Comparison of ENCODE assay signal across 17 cellular contexts in the genomic region with DNA sequence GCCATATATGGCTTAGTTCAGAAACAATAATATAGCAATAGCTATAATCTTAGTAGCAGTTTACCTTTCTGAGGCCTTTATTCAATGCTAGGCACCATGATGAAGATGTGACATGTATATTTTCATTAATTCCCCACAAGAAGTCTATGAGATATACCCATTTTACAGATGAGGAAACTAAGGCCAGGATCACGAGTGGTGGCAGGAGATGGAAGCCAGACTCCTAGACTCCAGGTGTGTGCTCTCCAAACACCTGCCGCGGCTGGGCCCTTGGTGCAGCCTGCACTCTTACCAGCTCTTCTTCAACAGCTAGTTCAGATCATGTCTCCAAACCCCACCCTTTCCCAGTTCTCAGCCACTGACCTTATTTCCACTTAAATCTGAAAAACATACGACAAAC. TPM values are rescaled to one million over a fixed set of nuclear protein-coding genes. Genes with fewer than 3 reads are reported as not detected.
DNase-seq lines count a peak whose midpoint lies in the region; ATAC-seq and TF ChIP-seq lines count a peak whose summit lies in the region.
"Had no signal": no experiment of that assay in that cellular context is flagged by ENCODE, and none has a peak within 500 bp of the region (broad histone marks: within the 10 kb centered on the region; RNA-seq: fewer than 3 reads in every experiment).

No MANE protein-coding gene starts in this region.

- POLR2A ChIA-PET in CD8-positive, alpha-beta T cell (lab: Charles Lee), result no interaction called here

- intact Hi-C loops in CD8-positive, alpha-beta T cell (cut with DNase I, micrococcal nuclease), result no loop called here
- intact Hi-C loops in sigmoid colon (cut with DNase I), result no loop called here

- H3K36me3 Mint-ChIP-seq in CD8-positive, alpha-beta T cell, result peaks cover 24% of the 10 kb centered on the region
- H3K36me3 Mint-ChIP-seq in activated T-helper 17 cell treated with anti-CD3 and anti-CD28 coated beads, Interleukin-2, amount 50 U/mL, for 72 hours (ENCODE audit: low read depth), result peaks cover 21% of the 10 kb centered on the region
- H3K36me3 Mint-ChIP-seq in endodermal cell (ENCODE audit: low read depth) (peaks cover 19% of the 10 kb centered on the region), endothelial cell (ENCODE audit: low read depth, unreplicated experiment) (peaks cover 10% of the 10 kb centered on the region)
- H3K36me3 Mint-ChIP-seq in activated CD8-positive, alpha-beta memory T cell treated with anti-CD3 and anti-CD28 coated beads, Interleukin-2, amount 10 ng/mL, durations not matched to agents 7 days and 5 days, result peaks cover 2% of the 10 kb centered on the region

- no peak for TF ChIP-seq CTCF in CD8-positive, alpha-beta T cell (IDR thresholded peaks at IDR 0.05)
- TF ChIP-seq CTCF in endodermal cell (conservative IDR thresholded peaks at IDR 0.05), result no peak
- no peak for TF ChIP-seq CTCF in sigmoid colon (IDR thresholded peaks at IDR 0.05)
- no peak for TF ChIP-seq CTCF in endothelial cell (IDR thresholded peaks at IDR 0.05; ENCODE audit: unreplicated experiment)

- no peak for TF ChIP-seq POLR2A in sigmoid colon (IDR thresholded peaks at IDR 0.05)

- peaks cover 5% of the 10 kb centered on the region for H3K4me1 Mint-ChIP-seq in CD8-positive, alpha-beta T cell (ENCODE audit: low read depth)
- H3K4me1 Mint-ChIP-seq in activated T-helper 17 cell treated with anti-CD3 and anti-CD28 coated beads, Interleukin-2, amount 50 U/mL, for 72 hours, result peaks cover 7% of the 10 kb centered on the region
- H3K4me1 Mint-ChIP-seq in endodermal cell (no peaks in the 10 kb centered on the region), endothelial cell (ENCODE audit: unreplicated experiment) (peaks cover 8% of the 10 kb centered on the region)
- peaks cover 3% of the 10 kb centered on the region for H3K4me1 Mint-ChIP-seq in activated CD8-positive, alpha-beta memory T cell treated with anti-CD3 and anti-CD28 coated beads, Interleukin-2, amount 10 ng/mL, durations not matched to agents 7 days and 5 days

- ATAC-seq in CD8-positive, alpha-beta T cell, result no peak
- no peak for ATAC-seq in activated T-helper 17 cell treated with anti-CD3 and anti-CD28 coated beads, Interleukin-2, amount 50 U/mL, for 72 hours (replicated peaks)
- ATAC-seq in activated CD8-positive, alpha-beta memory T cell treated with anti-CD3 and anti-CD28 coated beads, Interleukin-2, amount 10 ng/mL, durations not matched to agents 7 days and 5 days, result no peak
- ATAC-seq in HG03342 (IDR thresholded peaks at IDR 0.05; ENCODE audit: unreplicated experiment), result no peak

- in situ Hi-C loops in ACHN (cut with HindIII; ENCODE audit: low pct_ligation_motif_present, low pct_unique_long_range_greater_than_20kb, low sequenced_read_pairs), result no loop called here

- no peak for TF ChIP-seq EP300 in sigmoid colon (IDR thresholded peaks at IDR 0.05)

- peak overlapping the region; percentile 49 for H3K27ac Mint-ChIP-seq in CD8-positive, alpha-beta T cell
- peak overlapping the region; percentile 1 for H3K27ac Mint-ChIP-seq in activated T-helper 17 cell treated with anti-CD3 and anti-CD28 coated beads, Interleukin-2, amount 50 U/mL, for 72 hours
- H3K27ac Mint-ChIP-seq in endodermal cell (no peak overlapping the region), endothelial cell (ENCODE audit: unreplicated experiment) (no peak overlapping the region)
- no peak overlapping the region for H3K27ac Mint-ChIP-seq in activated CD8-positive, alpha-beta memory T cell treated with anti-CD3 and anti-CD28 coated beads, Interleukin-2, amount 10 ng/mL, durations not matched to agents 7 days and 5 days
- H3K27ac Mint-ChIP-seq: CD4-positive, alpha-beta T cell had no signal

- no peaks in the 10 kb centered on the region for H3K36me3 ChIP-seq in CD8-positive, alpha-beta T cell (ENCODE audit: insufficient read depth, low read length)
- H3K36me3 ChIP-seq in endodermal cell (ENCODE audit: control insufficient read depth, insufficient read depth, low read length), result no peaks in the 10 kb centered on the region
- H3K36me3 ChIP-seq in sigmoid colon, result peaks cover 4 to 61% (median 23%) of the 10 kb centered on the region in 4 donors
- H3K36me3 ChIP-seq: HAP-1 had no signal

- no peaks in the 10 kb centered on the region for H3K4me1 ChIP-seq in CD8-positive, alpha-beta T cell (ENCODE audit: insufficient read depth, low read length)
- no peaks in the 10 kb centered on the region for H3K4me1 ChIP-seq in endodermal cell (ENCODE audit: control insufficient read depth, insufficient read depth, low read length)
- no peaks in the 10 kb centered on the region for H3K4me1 ChIP-seq in sigmoid colon
- H3K4me1 ChIP-seq: HAP-1 had no signal

- CTCF ChIA-PET in CD8-positive, alpha-beta T cell (lab: Charles Lee), result interaction anchor here (0.8 to 1.6 kb wide), 3 partner anchors 21 to 105 kb away, joined by 3 to 6 read pairs (median 5); no protein-coding TSS in a partner anchor
- CTCF ChIA-PET in activated CD8-positive, alpha-beta memory T cell treated with anti-CD3 and anti-CD28 coated beads, Interleukin-2, amount 10 ng/mL, durations not matched to agents 7 days and 5 days (lab: Charles Lee), result no interaction called here

- DNase-seq in CD8-positive, alpha-beta T cell, result no peak
- DNase-seq in endodermal cell, result peak; percentile 14
- DNase-seq in sigmoid colon, result peak; percentile 26
- no peak for DNase-seq in activated CD8-positive, alpha-beta memory T cell treated with anti-CD3 and anti-CD28 coated beads, Interleukin-2, amount 10 ng/mL, durations not matched to agents 7 days and 5 days
- DNase-seq in endothelial cell (ENCODE audit: low spot score), result no peak
- DNase-seq in ACHN, result no peak
- DNase-seq: AML-193; CD4-positive, alpha-beta T cell; DMS153; DMS79; GDM1 had no signal

- H3K9me3 ChIP-seq in CD8-positive, alpha-beta T cell (ENCODE audit: low read length), result no peaks in the 10 kb centered on the region
- H3K9me3 ChIP-seq in endodermal cell (ENCODE audit: control insufficient read depth, low read length) (no peaks in the 10 kb centered on the region), sigmoid colon (no peaks in the 10 kb centered on the region)
- H3K9me3 ChIP-seq: HAP-1 had no signal

- H3K9ac ChIP-seq in endodermal cell (ENCODE audit: extremely low read depth, low read length, poor library complexity, severe bottlenecking), result no peak overlapping the region

- H3K9me3 Mint-ChIP-seq in CD8-positive, alpha-beta T cell, result no peaks in the 10 kb centered on the region
- H3K9me3 Mint-ChIP-seq in activated T-helper 17 cell treated with anti-CD3 and anti-CD28 coated beads, Interleukin-2, amount 50 U/mL, for 72 hours, result no peaks in the 10 kb centered on the region
- no peaks in the 10 kb centered on the region for H3K9me3 Mint-ChIP-seq in endodermal cell
- H3K9me3 Mint-ChIP-seq in activated CD8-positive, alpha-beta memory T cell treated with anti-CD3 and anti-CD28 coated beads, Interleukin-2, amount 10 ng/mL, durations not matched to agents 7 days and 5 days (ENCODE audit: low read depth), result no peaks in the 10 kb centered on the region
- no peaks in the 10 kb centered on the region for H3K9me3 Mint-ChIP-seq in endothelial cell (ENCODE audit: unreplicated experiment)
- H3K9me3 Mint-ChIP-seq: CD4-positive, alpha-beta T cell had no signal

- no peak overlapping the region for H3K4me3 Mint-ChIP-seq in CD8-positive, alpha-beta T cell
- no peak overlapping the region for H3K4me3 Mint-ChIP-seq in activated T-helper 17 cell treated with anti-CD3 and anti-CD28 coated beads, Interleukin-2, amount 50 U/mL, for 72 hours
- H3K4me3 Mint-ChIP-seq in endodermal cell, result no peak overlapping the region
- H3K4me3 Mint-ChIP-seq in activated CD8-positive, alpha-beta memory T cell treated with anti-CD3 and anti-CD28 coated beads, Interleukin-2, amount 10 ng/mL, durations not matched to agents 7 days and 5 days, result no peak overlapping the region
- no peak overlapping the region for H3K4me3 Mint-ChIP-seq in endothelial cell (ENCODE audit: unreplicated experiment)
- H3K4me3 Mint-ChIP-seq: CD4-positive, alpha-beta T cell had no signal

- H3K27ac ChIP-seq in CD8-positive, alpha-beta T cell (ENCODE audit: low read depth, low read length), result no peak overlapping the region
- H3K27ac ChIP-seq in endodermal cell (ENCODE audit: low read depth, low read length) (no peak overlapping the region), sigmoid colon (peak overlapping the region in 1 of 4 donors; percentile 32)
- H3K27ac ChIP-seq: C4-2B had no signal

- no peaks in the 10 kb centered on the region for H3K27me3 Mint-ChIP-seq in CD8-positive, alpha-beta T cell (ENCODE audit: low read depth)
- no peaks in the 10 kb centered on the region for H3K27me3 Mint-ChIP-seq in activated T-helper 17 cell treated with anti-CD3 and anti-CD28 coated beads, Interleukin-2, amount 50 U/mL, for 72 hours
- no peaks in the 10 kb centered on the region for H3K27me3 Mint-ChIP-seq in endodermal cell (ENCODE audit: insufficient read depth)
- H3K27me3 Mint-ChIP-seq in activated CD8-positive, alpha-beta memory T cell treated with anti-CD3 and anti-CD28 coated beads, Interleukin-2, amount 10 ng/mL, durations not matched to agents 7 days and 5 days, result no peaks in the 10 kb centered on the region
- H3K27me3 Mint-ChIP-seq in endothelial cell (ENCODE audit: unreplicated experiment), result peaks cover 14% of the 10 kb centered on the region
- H3K27me3 Mint-ChIP-seq: CD4-positive, alpha-beta T cell had no signal

- no peaks in the 10 kb centered on the region for H3K27me3 ChIP-seq in CD8-positive, alpha-beta T cell (ENCODE audit: insufficient read depth, low read length)
- no peaks in the 10 kb centered on the region for H3K27me3 ChIP-seq in endodermal cell (ENCODE audit: control insufficient read depth, insufficient read depth, low read length, poor library complexity, severe bottlenecking)
- no peaks in the 10 kb centered on the region for H3K27me3 ChIP-seq in sigmoid colon

- H3K4me3 ChIP-seq in CD8-positive, alpha-beta T cell (ENCODE audit: low read depth, low read length), result no peak overlapping the region
- no peak overlapping the region for H3K4me3 ChIP-seq in endodermal cell (ENCODE audit: low read length)
- H3K4me3 ChIP-seq in sigmoid colon, result no peak overlapping the region
- H3K4me3 ChIP-seq: HAP-1 had no signal

- WGBS in endodermal cell (ENCODE audit: insufficient coverage in 1 of 2, insufficient read length in 1 of 2), 2 experiments, result 90 to 92% methylated on average over 4 of the region's 4 CpGs
- WGBS in sigmoid colon, 2 donors, result 98% methylated on average over 4 of the region's 4 CpGs

RNA-seq across cellular contexts. Expression of a gene that starts 15.2 kb away (rescaled TPM):
- not detected for total RNA-seq in CD8-positive, alpha-beta T cell
- total RNA-seq in activated T-helper 17 cell treated with anti-CD3 and anti-CD28 coated beads, Interleukin-2, amount 50 U/mL, for 72 hours, result not detected
- total RNA-seq in endodermal cell, result 1 to 10 TPM; 3.0 to 5.9 TPM
- polyA plus RNA-seq in endodermal cell (2013, experiment 1 of 2), result 1.4 TPM
- polyA plus RNA-seq in endodermal cell (2013, experiment 2 of 2), result 1.7 TPM
- 10 to 100 TPM; 20.2 to 32.6 (median 21.9) TPM for total RNA-seq in sigmoid colon
- polyA plus RNA-seq in sigmoid colon, result 1 to 10 TPM in 2 of 3 donors, under 1 TPM in 1; 0.23 to 2.4 (median 2.1) TPM
- under 1 TPM in 1 of 2 experiments, not detected in 1; 0.09 TPM for total RNA-seq in activated CD8-positive, alpha-beta memory T cell treated with anti-CD3 and anti-CD28 coated beads, Interleukin-2, amount 10 ng/mL, durations not matched to agents 7 days and 5 days
- 6.6 TPM for total RNA-seq in endothelial cell (ENCODE audit: unreplicated experiment)
- total RNA-seq: CD4-positive, alpha-beta T cell; Daoy; HT-29 had no signal

Comparison
In these comparisons a context has a peak if more than half of its experiments do, and no peak if none do; other contexts are left out.
1. DNase-seq: peak in endodermal cell (single experiment) and sigmoid colon (single experiment); none in CD8-positive, alpha-beta T cell (0 of 7), activated CD8-positive, alpha-beta memory T cell treated with anti-CD3 and anti-CD28 coated beads, Interleukin-2, amount 10 ng/mL, durations not matched to agents 7 days and 5 days (single experiment), endothelial cell (single experiment) and ACHN (single experiment).
2. H3K27ac Mint-ChIP-seq: peak in CD8-positive, alpha-beta T cell (single experiment) and activated T-helper 17 cell treated with anti-CD3 and anti-CD28 coated beads, Interleukin-2, amount 50 U/mL, for 72 hours (single experiment); none in endodermal cell (single experiment), activated CD8-positive, alpha-beta memory T cell treated with anti-CD3 and anti-CD28 coated beads, Interleukin-2, amount 10 ng/mL, durations not matched to agents 7 days and 5 days (single experiment) and endothelial cell (single experiment).